ENCODE assay signal across 16 cellular contexts in the genomic region with DNA sequence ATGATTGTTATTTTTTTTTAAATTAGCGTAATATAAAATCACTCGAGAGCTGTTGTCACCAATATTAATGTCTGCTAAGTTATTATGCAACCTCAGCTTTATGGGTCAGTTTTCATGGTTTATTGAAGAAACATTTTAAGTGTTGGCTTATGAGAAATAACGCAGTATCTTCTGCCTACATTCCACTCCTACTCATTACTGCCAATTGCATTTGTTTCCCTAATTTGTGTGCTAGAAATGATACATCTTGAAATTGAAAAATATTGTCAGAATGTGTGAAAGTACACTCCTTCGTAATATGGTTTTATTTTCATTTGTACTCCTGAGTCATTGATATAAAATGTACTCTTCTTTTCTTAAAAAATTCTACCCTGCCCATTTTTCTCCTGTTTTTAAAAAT.
DNase-seq lines count a peak whose midpoint lies in the region; ATAC-seq and TF ChIP-seq lines count a peak whose summit lies in the region.
"Had no signal": no experiment of that assay in that cellular context is flagged by ENCODE, and none has a peak within 500 bp of the region (broad histone marks: within the 10 kb centered on the region; RNA-seq: fewer than 3 reads in every experiment).

No MANE protein-coding gene starts in this region.

- no TSS peak for BruUV-seq in PC-9 (replicated peaks; lab: Mats Ljungman, UMichigan)

- H3F3A ChIP-seq in PC-9 (ENCODE audit: insufficient read depth, low read depth) = no peaks in the 10 kb centered on the region

- POLR2A ChIA-PET in PC-9 (lab: Charles Lee; ENCODE audit: unreplicated experiment) = no interaction called here

- H2AFZ ChIP-seq in ACC112 (ENCODE audit: low read length, unreplicated experiment) (peak overlapping the region; percentile 47), PC-9 (no peak overlapping the region)

- CTCF ChIA-PET in PC-9 (lab: Charles Lee) = no interaction called here

- no peaks in the 10 kb centered on the region for H4K20me1 ChIP-seq in PC-9 (ENCODE audit: insufficient read depth)

- no peak overlapping the region for H3K4me2 ChIP-seq in PC-9

- no peaks in the 10 kb centered on the region for H3K27me3 ChIP-seq in ACC112 (ENCODE audit: insufficient read depth, low read length)
- no peaks in the 10 kb centered on the region for H3K27me3 ChIP-seq in adipocyte (replicated peaks; ENCODE audit: control insufficient read depth, insufficient read depth, low read length)
- H3K27me3 ChIP-seq in PC-9 (ENCODE audit: insufficient read depth, low read depth) = no peaks in the 10 kb centered on the region

- H3K4me3 ChIP-seq in ACC112 (ENCODE audit: low read depth, low read length) (no peak overlapping the region), adipocyte (ENCODE audit: low read length) (peak overlapping the region; percentile 49), PC-9 (no peak overlapping the region)

- no peak overlapping the region for H3K27ac ChIP-seq in ACC112 (ENCODE audit: low read depth, low read length)
- no peak overlapping the region for H3K27ac ChIP-seq in PC-9
- H3K27ac ChIP-seq: C4-2B had no signal

- peak; percentile 41 for ATAC-seq in omental fat pad (ENCODE audit: low FRiP score)

- H3K4me1 ChIP-seq in ACC112 (ENCODE audit: control insufficient read depth, insufficient read depth, low read length, unreplicated experiment) = no peaks in the 10 kb centered on the region
- H3K4me1 ChIP-seq in adipocyte (ENCODE audit: control insufficient read depth, insufficient read depth, low read length) = peaks cover 15% of the 10 kb centered on the region
- H3K4me1 ChIP-seq in PC-9 (replicated peaks; ENCODE audit: insufficient read depth) = no peaks in the 10 kb centered on the region
- H3K4me1 ChIP-seq: Caco-2 had no signal

- H3K79me2 ChIP-seq in ACC112 (ENCODE audit: control insufficient read depth, insufficient read depth, low read length, unreplicated experiment) (no peaks in the 10 kb centered on the region), PC-9 (ENCODE audit: low read depth) (no peaks in the 10 kb centered on the region)

- H3K9ac ChIP-seq in adipocyte (ENCODE audit: low read length) = no peak overlapping the region

- peak; percentile 13 for DNase-seq in GM03348 (ENCODE audit: low spot score)
- DNase-seq in adipocyte (ENCODE audit: low read depth) = no peak
- no peak for DNase-seq in omental fat pad (ENCODE audit: low spot score)
- DNase-seq in posterior vena cava (ENCODE audit: low spot score) = no peak
- DNase-seq in ureter (ENCODE audit: low spot score) = no peak
- no peak for DNase-seq in DMS 273 (lab: John Stamatoyannopoulos, UW; ENCODE audit: unreplicated experiment)
- DNase-seq in PC-9 = no peak
- DNase-seq: 8988T; Caco-2; CD4-positive, alpha-beta T cell; DMS153; DMS79; GDM1; H9 had no signal

- intact Hi-C loops in posterior vena cava (cut with DNase I) (no loop called here), PC-9 (cut with micrococcal nuclease; ENCODE audit: unreplicated experiment) (no loop called here)

- no peaks in the 10 kb centered on the region for H3K9me2 ChIP-seq in PC-9 (ENCODE audit: insufficient read depth)

- no peak for TF ChIP-seq CTCF in omental fat pad (IDR thresholded peaks at IDR 0.05)
- no peak for TF ChIP-seq CTCF in PC-9 (conservative IDR thresholded peaks at IDR 0.05)

- H3K36me3 ChIP-seq in ACC112 (ENCODE audit: insufficient read depth, low read length) = no peaks in the 10 kb centered on the region
- no peaks in the 10 kb centered on the region for H3K36me3 ChIP-seq in adipocyte (ENCODE audit: control insufficient read depth, insufficient read depth, low read length, severe bottlenecking)
- H3K36me3 ChIP-seq in PC-9 (ENCODE audit: low read depth) = no peaks in the 10 kb centered on the region

- H3K9me3 ChIP-seq in adipocyte (ENCODE audit: control insufficient read depth, low read length) = no peaks in the 10 kb centered on the region
- no peaks in the 10 kb centered on the region for H3K9me3 ChIP-seq in PC-9 (ENCODE audit: insufficient read depth, low read depth)
- H3K9me3 ChIP-seq: Caco-2 had no signal
